ENCODE assay signal across 7 cellular contexts in genomic region chr9:116000748-116001329, GRCh38.
DNase-seq lines count a peak whose midpoint lies in the region; ATAC-seq and TF ChIP-seq lines count a peak whose summit lies in the region.

No MANE protein-coding gene starts in this region.

- H3K36me3 ChIP-seq in Peyer's patch, result no peaks in the 10 kb centered on the region

- H3K27ac ChIP-seq in Peyer's patch, result no peak overlapping the region

- TF ChIP-seq POLR2A in Peyer's patch (IDR thresholded peaks at IDR 0.05), result no peak

- H3K27me3 ChIP-seq in Peyer's patch, result no peaks in the 10 kb centered on the region

- TF ChIP-seq CTCF in GM12872 (IDR thresholded peaks at IDR 0.05; ENCODE audit: insufficient read depth, low read depth, low read length), result peak; percentile 52
- TF ChIP-seq CTCF in Peyer's patch (IDR thresholded peaks at IDR 0.05), result peak in 4 of 6 experiments; percentile 15 to 27 (median 24)

- ATAC-seq in sciatic nerve, result no peak
- no peak for ATAC-seq in esophagus mucosa

- H3K4me1 ChIP-seq in Peyer's patch, result no peaks in the 10 kb centered on the region

- no peaks in the 10 kb centered on the region for H3K9me3 ChIP-seq in Peyer's patch

- no peak overlapping the region for H3K4me3 ChIP-seq in Peyer's patch

- intact Hi-C loops in sciatic nerve (cut with DNase I), result no loop called here

- DNase-seq in H4 (ENCODE audit: low spot score) (peak; percentile 61), Peyer's patch (no peak), iPS-NIHi11 (ENCODE audit: low spot score) (peak; percentile 57), occipital lobe (lab: John Stamatoyannopoulos, UW) (no peak), sciatic nerve (ENCODE audit: low spot score) (no peak)

Comparison
In these comparisons a context has a peak if more than half of its experiments do, and no peak if none do; other contexts are left out.
1. DNase-seq: peak in H4 (single experiment) and iPS-NIHi11 (single experiment); none in Peyer's patch (0 of 3), occipital lobe (single experiment) and sciatic nerve (single experiment).